ENCODE assay signal across 10 cellular contexts in genomic region chr19:46904114-46905060, GRCh38. TPM values are rescaled to one million over a fixed set of nuclear protein-coding genes. Genes with fewer than 3 reads are reported as not detected.
DNase-seq lines count a peak whose midpoint lies in the region; ATAC-seq and TF ChIP-seq lines count a peak whose summit lies in the region.
"Had no signal": no experiment of that assay in that cellular context is flagged by ENCODE, and none has a peak within 500 bp of the region (broad histone marks: within the 10 kb centered on the region; RNA-seq: fewer than 3 reads in every experiment).

No MANE protein-coding gene starts in this region.

- peak; percentile 82 for DNase-seq in BJ (ENCODE audit: low read depth)
- peak; percentile 89 for DNase-seq in RPMI7951 (ENCODE audit: low read depth)
- DNase-seq in fibroblast of lung (ENCODE audit: low read depth in 2 of 2), result peak; percentile 50 to 88
- DNase-seq in activated CD4-positive, alpha-beta T cell treated with anti-CD3 and anti-CD28 coated beads, Interleukin-2, amount 50 U/mL, for 4 hours, result no peak
- DNase-seq in activated naive CD8-positive, alpha-beta T cell treated with anti-CD3 and anti-CD28 coated beads for 36 hours, result no peak
- no peak for DNase-seq in T-cell
- DNase-seq: activated CD4-positive, alpha-beta T cell treated with anti-CD3 and anti-CD28 coated beads for 48 hours; NCI-H446 treated with DMSO at 0.1 percent for 48 hours had no signal

- no peak overlapping the region for H3K4me3 Mint-ChIP-seq in activated naive CD8-positive, alpha-beta T cell treated with anti-CD3 and anti-CD28 coated beads for 36 hours
- no peak overlapping the region for H3K4me3 Mint-ChIP-seq in T-cell

- H3K9me3 Mint-ChIP-seq in activated naive CD8-positive, alpha-beta T cell treated with anti-CD3 and anti-CD28 coated beads for 36 hours, result no peaks in the 10 kb centered on the region
- H3K9me3 Mint-ChIP-seq in T-cell, result no peaks in the 10 kb centered on the region

- peak overlapping the region; percentile 10 for H3K4me2 ChIP-seq in fibroblast of lung (ENCODE audit: extremely low read depth, insufficient read depth, low read length)
- H3K4me2 ChIP-seq in neural cell (ENCODE audit: low read length), result no peak overlapping the region

- CTCF ChIA-PET in BJ (lab: Yijun Ruan, JAX) (interaction anchor here (0.6 to 1.7 kb wide), 9 partner anchors 10 to 143 kb away, joined by 3 to 5 read pairs (median 3); no protein-coding TSS in a partner anchor), T-cell (lab: Charles Lee) (interaction anchor here in 1 of 2 donors (0.7 kb wide), 1 partner anchor 91 kb away, joined by 3 read pairs; no protein-coding TSS in a partner anchor)

- no peak overlapping the region for H3K27ac Mint-ChIP-seq in activated naive CD8-positive, alpha-beta T cell treated with anti-CD3 and anti-CD28 coated beads for 36 hours
- no peak overlapping the region for H3K27ac Mint-ChIP-seq in T-cell

- H3K9ac ChIP-seq in fibroblast of lung (ENCODE audit: insufficient read depth, low read length), result no peak overlapping the region
- no peak overlapping the region for H3K9ac ChIP-seq in neural cell (ENCODE audit: low read length)

- peaks cover 34% of the 10 kb centered on the region for H3K4me1 Mint-ChIP-seq in activated naive CD8-positive, alpha-beta T cell treated with anti-CD3 and anti-CD28 coated beads for 36 hours
- peaks cover 57 to 59% (median 59%) of the 10 kb centered on the region in 3 donors for H3K4me1 Mint-ChIP-seq in T-cell

- no peak overlapping the region for H3K4me3 ChIP-seq in BJ (ENCODE audit: low read depth, low read length)
- no peak overlapping the region for H3K4me3 ChIP-seq in fibroblast of lung (replicated peaks in 1 of 4; ENCODE audit: control extremely low read depth in 1 of 4, insufficient read depth in 1 of 4, low read depth in 3 of 4, low read length in 4 of 4)
- no peak overlapping the region for H3K4me3 ChIP-seq in neural cell (ENCODE audit: low read length)

- TF ChIP-seq CTCF in BJ (IDR thresholded peaks at IDR 0.05; ENCODE audit: insufficient read depth, low read depth, low read length), result no peak
- no peak for TF ChIP-seq CTCF in fibroblast of lung (conservative IDR thresholded peaks at IDR 0.05 in 1 of 2, IDR thresholded peaks at IDR 0.05 in 1 of 2; ENCODE audit: low read depth in 1 of 2, low read length in 2 of 2)
- no peak for TF ChIP-seq CTCF in neural cell (IDR thresholded peaks at IDR 0.05; ENCODE audit: poor library complexity, severe bottlenecking)

- H3K9me2 ChIP-seq in neural cell (ENCODE audit: insufficient read depth, low read length), result no peaks in the 10 kb centered on the region

- POLR2A ChIA-PET in BJ (lab: Charles Lee) (no interaction called here), T-cell (lab: Charles Lee) (no interaction called here)

- peaks cover 22% of the 10 kb centered on the region for H3K4me1 ChIP-seq in fibroblast of lung (ENCODE audit: control insufficient read depth, extremely low read depth, insufficient read depth, low read length)

- H3F3A ChIP-seq in neural cell (ENCODE audit: insufficient read depth, low read length, poor library complexity, severe bottlenecking), result no peaks in the 10 kb centered on the region

- H3K36me3 ChIP-seq in BJ (ENCODE audit: control insufficient read depth, insufficient read depth, low read length) (no peaks in the 10 kb centered on the region), fibroblast of lung (ENCODE audit: control insufficient read depth, insufficient read depth, low read length) (no peaks in the 10 kb centered on the region), neural cell (ENCODE audit: insufficient read depth, low read length) (no peaks in the 10 kb centered on the region)

- H3K9me3 ChIP-seq in fibroblast of lung (ENCODE audit: control insufficient read depth, insufficient read depth, low read depth, low read length) (no peaks in the 10 kb centered on the region), neural cell (ENCODE audit: low read length) (no peaks in the 10 kb centered on the region)

- H2AFZ ChIP-seq in fibroblast of lung (ENCODE audit: low read length) (no peak overlapping the region), neural cell (ENCODE audit: low read depth, low read length) (no peak overlapping the region)

- no peaks in the 10 kb centered on the region for H3K36me3 Mint-ChIP-seq in activated naive CD8-positive, alpha-beta T cell treated with anti-CD3 and anti-CD28 coated beads for 36 hours
- H3K36me3 Mint-ChIP-seq in T-cell, result no peaks in the 10 kb centered on the region

- H3K27ac ChIP-seq in fibroblast of lung (ENCODE audit: insufficient read depth, low read length) (peak overlapping the region; percentile 73), neural cell (ENCODE audit: low read length) (peak overlapping the region; percentile 34)

- H3K27me3 ChIP-seq in BJ (ENCODE audit: control insufficient read depth, insufficient read depth, low read length) (no peaks in the 10 kb centered on the region), fibroblast of lung (ENCODE audit: control insufficient read depth, insufficient read depth, low read length) (no peaks in the 10 kb centered on the region), neural cell (ENCODE audit: insufficient read depth, low read depth, low read length) (no peaks in the 10 kb centered on the region)

- peaks cover 58% of the 10 kb centered on the region for H3K79me2 ChIP-seq in fibroblast of lung (ENCODE audit: control insufficient read depth, insufficient read depth, low read length)
- peaks cover 69% of the 10 kb centered on the region for H3K79me2 ChIP-seq in neural cell (replicated peaks; ENCODE audit: insufficient read depth, low read length)

- TF ChIP-seq RAD21 in neural cell (conservative IDR thresholded peaks at IDR 0.05), result no peak

- H3K27me3 Mint-ChIP-seq in activated naive CD8-positive, alpha-beta T cell treated with anti-CD3 and anti-CD28 coated beads for 36 hours, result no peaks in the 10 kb centered on the region
- no peaks in the 10 kb centered on the region for H3K27me3 Mint-ChIP-seq in T-cell

- TF ChIP-seq EP300 in neural cell (conservative IDR thresholded peaks at IDR 0.05; ENCODE audit: poor library complexity, severe bottlenecking), result no peak

- no peaks in the 10 kb centered on the region for H4K20me1 ChIP-seq in fibroblast of lung (ENCODE audit: control insufficient read depth, extremely low read depth, insufficient read depth, low read length)
- peaks cover 4% of the 10 kb centered on the region for H4K20me1 ChIP-seq in neural cell (ENCODE audit: insufficient read depth)

- ATAC-seq in T-cell (replicated peaks in 1 of 4), result no peak
- ATAC-seq in GM18498 (IDR thresholded peaks at IDR 0.05; ENCODE audit: unreplicated experiment), result no peak

TF ChIP-seq in neural cell, 6 proteins besides CTCF, POLR2A, EP300 and RAD21:
- TF ChIP-seq MXI1 (conservative IDR thresholded peaks at IDR 0.05; ENCODE audit: poor library complexity, severe bottlenecking), result no peak
- TF ChIP-seq POLR2AphosphoS5 (IDR thresholded peaks at IDR 0.05), result no peak
- peak; percentile 88 for TF ChIP-seq REST (IDR thresholded peaks at IDR 0.05; ENCODE audit: borderline replicate concordance)
- no peak for TF ChIP-seq EZH2 (IDR thresholded peaks at IDR 0.05; ENCODE audit: borderline replicate concordance, insufficient read depth, low read length, poor library complexity, severe bottlenecking)
- no peak for TF ChIP-seq SMC3 (conservative IDR thresholded peaks at IDR 0.05; ENCODE audit: poor library complexity)
- no peak for TF ChIP-seq TAF1 (IDR thresholded peaks at IDR 0.05; ENCODE audit: low read depth)

RNA-seq across cellular contexts. Expression of gene ARHGAP35, which starts 43.6 kb away (rescaled TPM):
- 30.1 and 36.8 TPM in 2 replicates for polyA plus RNA-seq in BJ (2011; rRNA removed)
- polyA minus RNA-seq in BJ (2011; rRNA and poly(A)+ RNA removed), result 37.5 and 55.5 TPM in 2 replicates
- 24.0 and 25.2 TPM in 2 replicates for total RNA-seq in RPMI7951 (2014; rRNA removed; shearing (Covaris generic))
- total RNA-seq in fibroblast of lung, result 37.5 and 47.6 TPM in 2 replicates
- polyA plus RNA-seq in fibroblast of lung, result 26.0 and 27.9 TPM in 2 replicates
- 28.3 and 31.1 TPM in 2 replicates for polyA plus RNA-seq in fibroblast of lung (2012)
- polyA minus RNA-seq in fibroblast of lung (ENCODE audit: low replicate concordance), result 59.8 and 71.0 TPM in 2 replicates
- 29.5 and 32.7 TPM in 2 replicates for polyA plus RNA-seq in neural cell
- 121 and 136 TPM in 2 replicates for polyA minus RNA-seq in neural cell
- 10 to 100 TPM; 13.6 to 13.7 TPM for total RNA-seq in activated naive CD8-positive, alpha-beta T cell treated with anti-CD3 and anti-CD28 coated beads for 36 hours
- 10 to 100 TPM; 28.7 to 48.1 (median 37.7) TPM for total RNA-seq in T-cell

RNA-seq across cellular contexts. Expression of gene AP2S1, which starts 53.7 kb away (rescaled TPM):
- 181 and 244 TPM in 2 replicates for polyA plus RNA-seq in BJ (2011; rRNA removed)
- polyA minus RNA-seq in BJ (2011; rRNA and poly(A)+ RNA removed), result 92.1 and 115 TPM in 2 replicates
- 447 and 606 TPM in 2 replicates for total RNA-seq in RPMI7951 (2014; rRNA removed; shearing (Covaris generic))
- total RNA-seq in fibroblast of lung, result 111 and 143 TPM in 2 replicates
- 201 and 233 TPM in 2 replicates for polyA plus RNA-seq in fibroblast of lung
- 258 and 351 TPM in 2 replicates for polyA plus RNA-seq in fibroblast of lung (2012)
- polyA minus RNA-seq in fibroblast of lung (ENCODE audit: low replicate concordance), result 91.1 and 130 TPM in 2 replicates
- 167 and 172 TPM in 2 replicates for polyA plus RNA-seq in neural cell
- polyA minus RNA-seq in neural cell, result 58.1 and 58.4 TPM in 2 replicates
- 100 to 1,000 TPM; 112 to 114 TPM for total RNA-seq in activated naive CD8-positive, alpha-beta T cell treated with anti-CD3 and anti-CD28 coated beads for 36 hours
- 10 to 100 TPM; 36.6 to 51.5 (median 49.1) TPM for total RNA-seq in T-cell

Comparison
In these comparisons a context has a peak if more than half of its experiments do, and no peak if none do; other contexts are left out.
1. DNase-seq: peak in BJ (single experiment), RPMI7951 (single experiment) and fibroblast of lung (2 of 2); none in activated CD4-positive, alpha-beta T cell treated with anti-CD3 and anti-CD28 coated beads, Interleukin-2, amount 50 U/mL, for 4 hours (0 of 2), activated naive CD8-positive, alpha-beta T cell treated with anti-CD3 and anti-CD28 coated beads for 36 hours (single experiment) and T-cell (0 of 34).